ENCODE assay signal across 28 cellular contexts in the genomic region with DNA sequence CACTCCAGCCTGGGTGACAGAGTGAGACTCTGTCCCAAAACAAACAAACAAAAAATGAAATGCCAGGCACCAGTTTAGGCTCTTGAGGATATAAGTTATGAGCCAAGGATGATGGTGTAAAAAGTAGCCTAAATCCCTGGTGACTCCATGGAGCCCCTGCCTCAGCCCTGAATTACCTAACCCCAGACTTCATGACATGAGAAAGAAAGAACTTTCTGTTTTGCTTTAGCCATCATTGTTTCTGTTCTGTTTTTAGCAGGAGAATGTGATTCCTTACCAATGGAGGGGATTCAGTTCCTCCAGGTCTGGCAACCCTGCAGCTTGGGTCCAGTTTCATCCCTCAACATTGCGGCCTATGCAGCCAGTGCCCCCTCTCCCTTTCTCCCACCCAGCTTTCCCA. TPM values are rescaled to one million over a fixed set of nuclear protein-coding genes. Genes with fewer than 3 reads are reported as not detected.
"Had no signal": no experiment of that assay in that cellular context is flagged by ENCODE, and none has a peak within 500 bp of the region (broad histone marks: within the 10 kb centered on the region; RNA-seq: fewer than 3 reads in every experiment).

No MANE protein-coding gene starts in this region.

- H3K27ac ChIP-seq: ascending aorta, breast epithelium, cardiac muscle cell, coronary artery, dorsolateral prefrontal cortex, heart left ventricle had no signal

- H3K27me3 ChIP-seq: ascending aorta, breast epithelium, cardiac muscle cell, dorsolateral prefrontal cortex had no signal

- H3K4me1 ChIP-seq: breast epithelium had no signal

- DNase-seq: activated CD4-positive, alpha-beta memory T cell treated with anti-CD3 and anti-CD28 coated beads for 36 hours; activated CD4-positive, alpha-beta T cell treated with anti-CD3 and anti-CD28 coated beads for 36 hours; activated CD4-positive, alpha-beta T cell treated with anti-CD3 and anti-CD28 coated beads, Interleukin-2, amount 10 ng/mL, durations not matched to agents 24 days and 14 days; activated CD4-positive, CD25-positive, alpha-beta regulatory T cell; activated CD4-positive, CD25-positive, alpha-beta regulatory T cell treated with anti-CD3 and anti-CD28 coated beads, Interleukin-2, amount 50 U/mL, for 72 hours; activated CD8-positive, alpha-beta memory T cell treated with anti-CD3 and anti-CD28 coated beads, Interleukin-2, amount 10 ng/mL, durations not matched to agents 7 days and 5 days; activated CD8-positive, alpha-beta memory T cell treated with anti-CD3 and anti-CD28 coated beads, Interleukin-2, amount 50 U/mL, for 4 hours; activated CD8-positive, alpha-beta T cell treated with anti-CD3 and anti-CD28 coated beads, Interleukin-2, amount 10 ng/mL, durations not matched to agents 7 days and 5 days; activated gamma-delta T cell; activated naive CD4-positive, alpha-beta T cell; activated naive CD4-positive, alpha-beta T cell treated with anti-CD3 and anti-CD28 coated beads, Interleukin-2, amount 10 ng/mL, durations not matched to agents 7 days and 5 days; activated naive CD8-positive, alpha-beta T cell treated with anti-CD3 and anti-CD28 coated beads, Interleukin-2, amount 10 ng/mL, durations not matched to agents 7 days and 5 days; activated T-cell treated with anti-CD3 and anti-CD28 coated beads for 4 hours; activated T-cell treated with anti-CD3 and anti-CD28 coated beads, Interleukin-2, amount 50 U/mL, for 24 hours; activated T-cell treated with anti-CD3 and anti-CD28 coated beads, Interleukin-2, amount 50 U/mL, for 72 hours; central memory CD4-positive, alpha-beta T cell; dorsolateral prefrontal cortex; effector memory CD4-positive, alpha-beta T cell; endodermal cell; foreskin fibroblast; heart left ventricle; T-helper 2 cell had no signal

- H3K36me3 ChIP-seq: breast epithelium had no signal

- H3K4me3 ChIP-seq: ascending aorta, breast epithelium, cardiac muscle cell, coronary artery, dorsolateral prefrontal cortex, heart left ventricle had no signal

- H3K9me3 ChIP-seq: ascending aorta, breast epithelium, heart left ventricle had no signal

RNA-seq across cellular contexts. Expression of a gene that starts 5.7 kb away (rescaled TPM):
- total RNA-seq: activated CD4-positive, alpha-beta T cell treated with anti-CD3 and anti-CD28 coated beads, Interleukin-2, amount 10 ng/mL, durations not matched to agents 24 days and 14 days; activated CD8-positive, alpha-beta memory T cell treated with anti-CD3 and anti-CD28 coated beads for 36 hours; activated CD8-positive, alpha-beta T cell treated with anti-CD3 and anti-CD28 coated beads, Interleukin-2, amount 10 ng/mL, durations not matched to agents 7 days and 5 days; activated naive CD4-positive, alpha-beta T cell treated with anti-CD3 and anti-CD28 coated beads, Interleukin-2, amount 50 U/mL, for 72 hours had no signal
